In the genomic region with DNA sequence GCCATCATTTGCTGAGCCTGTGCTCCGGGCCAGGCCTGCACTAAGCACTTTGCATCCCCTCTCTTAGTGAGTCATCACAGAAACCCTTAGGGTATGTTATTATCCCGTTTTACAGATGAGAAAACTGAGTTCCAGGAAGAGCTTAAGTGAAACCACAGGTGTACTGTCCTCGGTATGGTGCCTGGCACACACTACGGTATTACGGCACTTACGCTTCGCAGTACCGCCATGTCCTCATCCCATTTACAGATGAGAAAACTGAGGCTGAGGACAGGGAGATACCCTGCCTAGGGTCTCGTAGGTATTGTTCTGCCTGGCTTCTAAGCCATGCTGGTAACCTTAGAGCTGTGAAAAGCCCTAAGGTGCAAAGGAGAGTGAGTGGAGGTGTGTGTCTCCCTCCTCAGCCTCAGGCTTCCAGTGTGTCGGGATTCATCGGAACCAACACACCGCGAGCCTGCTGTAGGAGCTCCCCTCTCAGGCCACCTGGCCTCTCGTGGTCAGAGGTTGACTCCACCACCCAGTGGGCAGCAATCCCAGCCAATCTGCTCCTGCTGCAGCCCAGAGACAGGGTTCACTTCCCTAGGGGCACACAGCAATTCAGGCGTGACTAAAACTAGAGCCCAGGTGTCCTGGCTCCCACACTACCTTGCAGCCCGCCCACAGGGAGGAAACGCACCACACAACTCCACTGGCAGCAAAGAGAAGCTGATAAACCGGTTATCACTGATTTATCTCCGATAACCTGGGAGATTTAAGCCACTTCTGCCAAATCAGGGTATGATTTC, we compare ENCODE assay signal across 19 cellular contexts.
"Had no signal": no experiment of that assay in that cellular context is flagged by ENCODE, and none has a peak within 500 bp of the region (broad histone marks: within the 10 kb centered on the region; RNA-seq: fewer than 3 reads in every experiment).

No MANE protein-coding gene starts in this region.

- H3K4me3 ChIP-seq: heart left ventricle, right atrium auricular region, transverse colon had no signal

- H3K9me3 ChIP-seq: heart left ventricle, right atrium auricular region, transverse colon had no signal

- ATAC-seq: heart left ventricle; left colon; naive thymus-derived CD8-positive, alpha-beta T cell; stimulated activated naive CD8-positive, alpha-beta T cell treated with anti-CD3 and anti-CD28 coated beads, Interleukin-15, Interleukin-2, amounts not matched to agents 100 U/mL and 50 U/mL, for 24 hours had no signal

- H3K27ac ChIP-seq: brain microvascular endothelial cell, heart left ventricle, right atrium auricular region, transverse colon had no signal

- H3K27ac Mint-ChIP-seq: activated naive CD8-positive, alpha-beta T cell treated with anti-CD3 and anti-CD28 coated beads, Interleukin-2, amount 10 ng/mL, durations not matched to agents 7 days and 5 days; dendritic cell treated with granulocyte-macrophage colony-stimulating factor and Interleukin-4, amounts not matched to agents 40 ng/mL and 50 ng/mL, for 4 days; progenitor cell of endocrine pancreas; T-helper 2 cell treated with Interferon-gamma antibody and Interleukin-4, amounts not matched to agents 5 μg/mL and 100 μg/mL, for 36 hours had no signal

- H3K4me3 Mint-ChIP-seq: activated naive CD8-positive, alpha-beta T cell treated with anti-CD3 and anti-CD28 coated beads, Interleukin-2, amount 10 ng/mL, durations not matched to agents 7 days and 5 days; dendritic cell treated with granulocyte-macrophage colony-stimulating factor and Interleukin-4, amounts not matched to agents 40 ng/mL and 50 ng/mL, for 4 days; naive thymus-derived CD8-positive, alpha-beta T cell; T-helper 2 cell treated with Interferon-gamma antibody and Interleukin-4, amounts not matched to agents 5 μg/mL and 100 μg/mL, for 36 hours had no signal

- H3K27me3 ChIP-seq: brain microvascular endothelial cell, heart left ventricle, right atrium auricular region, transverse colon had no signal

- H3K27me3 Mint-ChIP-seq: activated naive CD8-positive, alpha-beta T cell treated with anti-CD3 and anti-CD28 coated beads, Interleukin-2, amount 10 ng/mL, durations not matched to agents 7 days and 5 days; dendritic cell treated with granulocyte-macrophage colony-stimulating factor and Interleukin-4, amounts not matched to agents 40 ng/mL and 50 ng/mL, for 4 days; naive thymus-derived CD8-positive, alpha-beta T cell; progenitor cell of endocrine pancreas had no signal

- DNase-seq: activated CD4-positive, alpha-beta T cell treated with anti-CD3 and anti-CD28 coated beads, Interleukin-2, amount 50 U/mL, for 48 hours; activated CD4-positive, CD25-positive, alpha-beta regulatory T cell treated with anti-CD3 and anti-CD28 coated beads, Interleukin-2, amount 50 U/mL, for 72 hours; activated effector memory CD4-positive, alpha-beta T cell treated with anti-CD3 and anti-CD28 coated beads, Interleukin-2, amount 50 U/mL, for 16 hours; activated naive CD8-positive, alpha-beta T cell treated with anti-CD3 and anti-CD28 coated beads, Interleukin-2, amount 10 ng/mL, durations not matched to agents 7 days and 5 days; brain microvascular endothelial cell; cerebellar nuclear complex; effector memory CD4-positive, alpha-beta T cell; left colon; naive thymus-derived CD8-positive, alpha-beta T cell; small intestine; stimulated activated CD4-positive, alpha-beta T cell treated with anti-CD3 and anti-CD28 coated beads, Interleukin-4, amount 100 ng/mL, for 24 hours; stimulated activated naive CD8-positive, alpha-beta T cell treated with anti-CD3 and anti-CD28 coated beads, Interleukin-15, Interleukin-2, amounts not matched to agents 100 U/mL and 50 U/mL, for 24 hours; transverse colon had no signal

- H3K9me3 Mint-ChIP-seq: activated naive CD8-positive, alpha-beta T cell treated with anti-CD3 and anti-CD28 coated beads, Interleukin-2, amount 10 ng/mL, durations not matched to agents 7 days and 5 days; dendritic cell treated with granulocyte-macrophage colony-stimulating factor and Interleukin-4, amounts not matched to agents 40 ng/mL and 50 ng/mL, for 4 days; naive thymus-derived CD8-positive, alpha-beta T cell; T-helper 2 cell treated with Interferon-gamma antibody and Interleukin-4, amounts not matched to agents 5 μg/mL and 100 μg/mL, for 36 hours had no signal

- FAIRE-seq: frontal cortex, small intestine had no signal

- H3K4me1 ChIP-seq: transverse colon had no signal

- H3K4me1 Mint-ChIP-seq: naive thymus-derived CD8-positive, alpha-beta T cell had no signal
